Comparison of ENCODE assay signal across 8 cellular contexts in genomic region chr3:124032881-124033359, GRCh38. TPM values are rescaled to one million over a fixed set of nuclear protein-coding genes. Genes with fewer than 3 reads are reported as not detected.
A peak's percentile ranks its signal among the peaks of the same experiment; 100 is the strongest.
DNase-seq lines count a peak whose midpoint lies in the region; ATAC-seq and TF ChIP-seq lines count a peak whose summit lies in the region.

No MANE protein-coding gene starts in this region.

- H3K9me3 Mint-ChIP-seq in CD4-positive, alpha-beta T cell, result no peaks in the 10 kb centered on the region
- peaks cover 0 to 5% (median 4%) of the 10 kb centered on the region in 11 donors for H3K9me3 Mint-ChIP-seq in naive thymus-derived CD4-positive, alpha-beta T cell
- peaks cover 3% of the 10 kb centered on the region for H3K9me3 Mint-ChIP-seq in stimulated activated effector memory CD8-positive, alpha-beta T cell treated with anti-CD3 and anti-CD28 coated beads, Interleukin-12 subunit alpha, Interleukin-12 subunit beta, amount 100 ng/mL, for 72 hours

- POLR2A ChIA-PET in CD4-positive, alpha-beta T cell (lab: Charles Lee), result no interaction called here
- POLR2A ChIA-PET in PC-9 (lab: Charles Lee; ENCODE audit: unreplicated experiment), result interaction anchor here (0.6 kb wide), 1 partner anchor 1499 kb away, joined by 3 read pairs; no protein-coding TSS in a partner anchor
- POLR2A ChIA-PET in naive thymus-derived CD4-positive, alpha-beta T cell (lab: Charles Lee), result no interaction called here

- H3K4me3 ChIP-seq in PC-9 (peak overlapping the region; percentile 56; the same call in 1 of the 2 replicates), fibroblast of mammary gland (ENCODE audit: control insufficient read depth, low read depth, low read length) (peak overlapping the region; percentile 46)
- no peak overlapping the region for H3K4me3 ChIP-seq in naive thymus-derived CD4-positive, alpha-beta T cell (ENCODE audit: low read length)

- peak; percentile 56 for TF ChIP-seq CTCF in CD4-positive, alpha-beta T cell (IDR thresholded peaks at IDR 0.05)
- TF ChIP-seq CTCF in PC-9 (conservative IDR thresholded peaks at IDR 0.05) (peak; percentile 60), fibroblast of mammary gland (conservative IDR thresholded peaks at IDR 0.05; ENCODE audit: control insufficient read depth, insufficient read depth, low read depth, low read length) (peak; percentile 33)

- no peak overlapping the region for H3K27ac Mint-ChIP-seq in CD4-positive, alpha-beta T cell
- H3K27ac Mint-ChIP-seq in naive thymus-derived CD4-positive, alpha-beta T cell, result no peak overlapping the region
- no peak overlapping the region for H3K27ac Mint-ChIP-seq in stimulated activated effector memory CD8-positive, alpha-beta T cell treated with anti-CD3 and anti-CD28 coated beads, Interleukin-12 subunit alpha, Interleukin-12 subunit beta, amount 100 ng/mL, for 72 hours

- no peaks in the 10 kb centered on the region for H3K36me3 Mint-ChIP-seq in CD4-positive, alpha-beta T cell (ENCODE audit: low read depth)
- H3K36me3 Mint-ChIP-seq in naive thymus-derived CD4-positive, alpha-beta T cell, result peaks cover 0 to 9% (median 0%) of the 10 kb centered on the region in 5 donors
- no peaks in the 10 kb centered on the region for H3K36me3 Mint-ChIP-seq in stimulated activated effector memory CD8-positive, alpha-beta T cell treated with anti-CD3 and anti-CD28 coated beads, Interleukin-12 subunit alpha, Interleukin-12 subunit beta, amount 100 ng/mL, for 72 hours

- H3K79me2 ChIP-seq in PC-9 (ENCODE audit: low read depth), result no peaks in the 10 kb centered on the region

- H3K4me3 Mint-ChIP-seq in CD4-positive, alpha-beta T cell, result no peak overlapping the region
- peak overlapping the region in 6 of 10 donors; percentile 14 to 86 (median 66) for H3K4me3 Mint-ChIP-seq in naive thymus-derived CD4-positive, alpha-beta T cell
- H3K4me3 Mint-ChIP-seq in stimulated activated effector memory CD8-positive, alpha-beta T cell treated with anti-CD3 and anti-CD28 coated beads, Interleukin-12 subunit alpha, Interleukin-12 subunit beta, amount 100 ng/mL, for 72 hours, result peak overlapping the region; percentile 69

- no peaks in the 10 kb centered on the region for H3K9me2 ChIP-seq in PC-9 (ENCODE audit: insufficient read depth)

- H3K36me3 ChIP-seq in PC-9 (ENCODE audit: low read depth), result no peaks in the 10 kb centered on the region
- no peaks in the 10 kb centered on the region for H3K36me3 ChIP-seq in naive thymus-derived CD4-positive, alpha-beta T cell (ENCODE audit: control insufficient read depth in 2 of 3, insufficient read depth in 3 of 3, low read length in 3 of 3)

- intact Hi-C loops in CD4-positive, alpha-beta T cell (cut with DNase I, micrococcal nuclease), result no loop called here
- intact Hi-C loops in PC-9 (cut with micrococcal nuclease; ENCODE audit: unreplicated experiment), result no loop called here
- intact Hi-C loops in naive thymus-derived CD4-positive, alpha-beta T cell (cut with micrococcal nuclease), result loop anchor here in 1 of 2 donors (2.0 kb wide), 1 partner anchor 72 kb away; the partner anchor contains the start of gene CCDC14

- DNase-seq in CD4-positive, alpha-beta T cell, result peak; percentile 13 to 63 (median 42)
- DNase-seq in HuH-7.5 (ENCODE audit: low spot score) (peak; percentile 94), PC-9 (peak in 1 of 2 experiments; percentile 83), fibroblast of mammary gland (ENCODE audit: low read depth) (peak; percentile 56)
- DNase-seq in activated T-helper 1 cell treated with anti-CD3 and anti-CD28 coated beads, Interleukin-2, amount 50 U/mL, for 16 hours (ENCODE audit: low read depth in 1 of 2, low spot score in 1 of 2), result peak; percentile 30 to 31
- peak; percentile 8 to 80 (median 39) for DNase-seq in naive thymus-derived CD4-positive, alpha-beta T cell
- DNase-seq in stimulated activated effector memory CD8-positive, alpha-beta T cell treated with anti-CD3 and anti-CD28 coated beads, Interleukin-12 subunit alpha, Interleukin-12 subunit beta, amount 100 ng/mL, for 72 hours (ENCODE audit: low spot score in 2 of 2), result peak; percentile 66 to 77

- H3K4me1 Mint-ChIP-seq in CD4-positive, alpha-beta T cell (ENCODE audit: low read depth), result peaks cover 17% of the 10 kb centered on the region
- peaks cover 6 to 19% (median 12%) of the 10 kb centered on the region in 7 donors for H3K4me1 Mint-ChIP-seq in naive thymus-derived CD4-positive, alpha-beta T cell
- H3K4me1 Mint-ChIP-seq in stimulated activated effector memory CD8-positive, alpha-beta T cell treated with anti-CD3 and anti-CD28 coated beads, Interleukin-12 subunit alpha, Interleukin-12 subunit beta, amount 100 ng/mL, for 72 hours, result peaks cover 15% of the 10 kb centered on the region

- no TSS peak for BruUV-seq in PC-9 (replicated peaks; lab: Mats Ljungman, UMichigan)

- CTCF ChIA-PET in CD4-positive, alpha-beta T cell (lab: Charles Lee), result interaction anchor here (1.2 kb wide), 1 partner anchor 20 kb away, joined by 3 read pairs; no protein-coding TSS in a partner anchor
- CTCF ChIA-PET in PC-9 (lab: Charles Lee), result interaction anchor here (0.6 to 0.7 kb wide), 3 partner anchors 380 to 450 kb away, joined by 3 to 5 read pairs (median 4); no protein-coding TSS in a partner anchor
- CTCF ChIA-PET in naive thymus-derived CD4-positive, alpha-beta T cell (lab: Charles Lee), result interaction anchor here (1.1 kb wide), 1 partner anchor 53 kb away, joined by 3 read pairs; no protein-coding TSS in a partner anchor

- 0 out of 2 replicates have a peak overlapping the region, but pooled peaks have one; percentile 65 for H2AFZ ChIP-seq in PC-9

- H3K27me3 Mint-ChIP-seq in CD4-positive, alpha-beta T cell, result peaks cover 32% of the 10 kb centered on the region
- H3K27me3 Mint-ChIP-seq in naive thymus-derived CD4-positive, alpha-beta T cell, result peaks cover 31 to 47% (median 34%) of the 10 kb centered on the region in 5 donors

- ATAC-seq in CD4-positive, alpha-beta T cell (ENCODE audit: poor library complexity), result peak; percentile 86
- peak; percentile 94 for ATAC-seq in GM21447 (IDR thresholded peaks at IDR 0.05; ENCODE audit: unreplicated experiment)
- ATAC-seq in naive thymus-derived CD4-positive, alpha-beta T cell, result peak; percentile 88
- peak; percentile 88 for ATAC-seq in stimulated activated effector memory CD8-positive, alpha-beta T cell treated with anti-CD3 and anti-CD28 coated beads, Interleukin-12 subunit alpha, Interleukin-12 subunit beta, amount 100 ng/mL, for 72 hours

- H3K4me1 ChIP-seq in PC-9 (replicated peaks; ENCODE audit: insufficient read depth), result no peaks in the 10 kb centered on the region
- H3K4me1 ChIP-seq in naive thymus-derived CD4-positive, alpha-beta T cell (ENCODE audit: control insufficient read depth in 2 of 2, insufficient read depth in 2 of 2, low read length in 2 of 2), result no peaks in the 10 kb centered on the region

- no peaks in the 10 kb centered on the region for H3F3A ChIP-seq in PC-9 (ENCODE audit: insufficient read depth, low read depth)

- no peaks in the 10 kb centered on the region for H3K9me3 ChIP-seq in CD4-positive, alpha-beta T cell (ENCODE audit: control insufficient read depth, low read length)
- no peaks in the 10 kb centered on the region for H3K9me3 ChIP-seq in PC-9 (ENCODE audit: insufficient read depth, low read depth)
- no peaks in the 10 kb centered on the region for H3K9me3 ChIP-seq in naive thymus-derived CD4-positive, alpha-beta T cell (ENCODE audit: control insufficient read depth in 2 of 3, low read length in 3 of 3)

- H3K4me2 ChIP-seq in PC-9, result peak overlapping the region; percentile 76

- peaks cover 65% of the 10 kb centered on the region for H3K27me3 ChIP-seq in CD4-positive, alpha-beta T cell (ENCODE audit: control insufficient read depth, insufficient read depth, low read length)
- H3K27me3 ChIP-seq in PC-9 (ENCODE audit: insufficient read depth, low read depth), result peaks cover 62% of the 10 kb centered on the region
- peaks cover 3 to 7% of the 10 kb centered on the region in 2 donors for H3K27me3 ChIP-seq in naive thymus-derived CD4-positive, alpha-beta T cell (ENCODE audit: control insufficient read depth in 2 of 2, insufficient read depth in 2 of 2, low read length in 2 of 2)

- H3K27ac ChIP-seq in CD4-positive, alpha-beta T cell (ENCODE audit: low read depth, low read length), result no peak overlapping the region
- H3K27ac ChIP-seq in PC-9, result no peak overlapping the region
- no peak overlapping the region for H3K27ac ChIP-seq in naive thymus-derived CD4-positive, alpha-beta T cell (ENCODE audit: low read depth, low read length)

- H4K20me1 ChIP-seq in PC-9 (ENCODE audit: insufficient read depth), result no peaks in the 10 kb centered on the region

RNA-seq across cellular contexts. Expression of gene KALRN, which starts 0.2 kb away (rescaled TPM):
- total RNA-seq in CD4-positive, alpha-beta T cell, result 1 to 10 TPM; 1.3 to 1.6 TPM
- 1.1 and 1.8 TPM in 2 replicates for total RNA-seq in PC-9 (2021)
- 10 to 100 TPM in 3 of 5 experiments, 1 to 10 TPM in 1, not detected in 1; 7.4 to 20.3 (median 15.0) TPM for total RNA-seq in naive thymus-derived CD4-positive, alpha-beta T cell
- 1 to 10 TPM in 1 of 2 donors, under 1 TPM in 1; 0.15 to 1.1 TPM for polyA plus RNA-seq in naive thymus-derived CD4-positive, alpha-beta T cell

RNA-seq across cellular contexts. Expression of gene ROPN1, which starts 41.0 kb away (rescaled TPM):
- not detected for total RNA-seq in CD4-positive, alpha-beta T cell
- total RNA-seq in PC-9 (2021), result not detected in 2 replicates
- total RNA-seq in naive thymus-derived CD4-positive, alpha-beta T cell, result not detected
- not detected for polyA plus RNA-seq in naive thymus-derived CD4-positive, alpha-beta T cell
